1 cellular context compared by ENCODE assay signal in the genomic region with DNA sequence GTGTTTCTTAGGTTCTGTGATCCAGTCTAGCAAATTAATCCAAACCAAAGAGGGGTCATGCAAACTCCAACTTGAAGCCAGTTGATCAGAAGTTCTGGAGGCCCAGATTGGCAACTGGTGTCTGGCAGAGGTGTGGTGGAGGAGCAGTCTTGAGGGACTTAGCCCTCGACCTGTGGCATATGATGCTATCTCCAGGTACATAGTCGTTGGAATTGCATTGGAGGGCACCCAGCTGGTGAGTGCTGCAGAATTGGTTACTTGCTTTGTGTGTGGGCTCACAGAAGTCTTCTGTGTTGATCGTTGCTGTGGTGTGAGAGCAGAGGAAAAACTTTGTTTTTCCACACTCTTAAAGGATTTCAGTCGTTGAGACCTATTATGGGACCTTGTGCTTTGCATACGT.
TF ChIP-seq lines count a peak whose summit lies in the region.

No MANE protein-coding gene starts in this region.

TF ChIP-seq in GM23338, 12 proteins besides CTCF, POLR2A, EP300 and RAD21 (continued from another document):
- TF ChIP-seq, protein P1, sequence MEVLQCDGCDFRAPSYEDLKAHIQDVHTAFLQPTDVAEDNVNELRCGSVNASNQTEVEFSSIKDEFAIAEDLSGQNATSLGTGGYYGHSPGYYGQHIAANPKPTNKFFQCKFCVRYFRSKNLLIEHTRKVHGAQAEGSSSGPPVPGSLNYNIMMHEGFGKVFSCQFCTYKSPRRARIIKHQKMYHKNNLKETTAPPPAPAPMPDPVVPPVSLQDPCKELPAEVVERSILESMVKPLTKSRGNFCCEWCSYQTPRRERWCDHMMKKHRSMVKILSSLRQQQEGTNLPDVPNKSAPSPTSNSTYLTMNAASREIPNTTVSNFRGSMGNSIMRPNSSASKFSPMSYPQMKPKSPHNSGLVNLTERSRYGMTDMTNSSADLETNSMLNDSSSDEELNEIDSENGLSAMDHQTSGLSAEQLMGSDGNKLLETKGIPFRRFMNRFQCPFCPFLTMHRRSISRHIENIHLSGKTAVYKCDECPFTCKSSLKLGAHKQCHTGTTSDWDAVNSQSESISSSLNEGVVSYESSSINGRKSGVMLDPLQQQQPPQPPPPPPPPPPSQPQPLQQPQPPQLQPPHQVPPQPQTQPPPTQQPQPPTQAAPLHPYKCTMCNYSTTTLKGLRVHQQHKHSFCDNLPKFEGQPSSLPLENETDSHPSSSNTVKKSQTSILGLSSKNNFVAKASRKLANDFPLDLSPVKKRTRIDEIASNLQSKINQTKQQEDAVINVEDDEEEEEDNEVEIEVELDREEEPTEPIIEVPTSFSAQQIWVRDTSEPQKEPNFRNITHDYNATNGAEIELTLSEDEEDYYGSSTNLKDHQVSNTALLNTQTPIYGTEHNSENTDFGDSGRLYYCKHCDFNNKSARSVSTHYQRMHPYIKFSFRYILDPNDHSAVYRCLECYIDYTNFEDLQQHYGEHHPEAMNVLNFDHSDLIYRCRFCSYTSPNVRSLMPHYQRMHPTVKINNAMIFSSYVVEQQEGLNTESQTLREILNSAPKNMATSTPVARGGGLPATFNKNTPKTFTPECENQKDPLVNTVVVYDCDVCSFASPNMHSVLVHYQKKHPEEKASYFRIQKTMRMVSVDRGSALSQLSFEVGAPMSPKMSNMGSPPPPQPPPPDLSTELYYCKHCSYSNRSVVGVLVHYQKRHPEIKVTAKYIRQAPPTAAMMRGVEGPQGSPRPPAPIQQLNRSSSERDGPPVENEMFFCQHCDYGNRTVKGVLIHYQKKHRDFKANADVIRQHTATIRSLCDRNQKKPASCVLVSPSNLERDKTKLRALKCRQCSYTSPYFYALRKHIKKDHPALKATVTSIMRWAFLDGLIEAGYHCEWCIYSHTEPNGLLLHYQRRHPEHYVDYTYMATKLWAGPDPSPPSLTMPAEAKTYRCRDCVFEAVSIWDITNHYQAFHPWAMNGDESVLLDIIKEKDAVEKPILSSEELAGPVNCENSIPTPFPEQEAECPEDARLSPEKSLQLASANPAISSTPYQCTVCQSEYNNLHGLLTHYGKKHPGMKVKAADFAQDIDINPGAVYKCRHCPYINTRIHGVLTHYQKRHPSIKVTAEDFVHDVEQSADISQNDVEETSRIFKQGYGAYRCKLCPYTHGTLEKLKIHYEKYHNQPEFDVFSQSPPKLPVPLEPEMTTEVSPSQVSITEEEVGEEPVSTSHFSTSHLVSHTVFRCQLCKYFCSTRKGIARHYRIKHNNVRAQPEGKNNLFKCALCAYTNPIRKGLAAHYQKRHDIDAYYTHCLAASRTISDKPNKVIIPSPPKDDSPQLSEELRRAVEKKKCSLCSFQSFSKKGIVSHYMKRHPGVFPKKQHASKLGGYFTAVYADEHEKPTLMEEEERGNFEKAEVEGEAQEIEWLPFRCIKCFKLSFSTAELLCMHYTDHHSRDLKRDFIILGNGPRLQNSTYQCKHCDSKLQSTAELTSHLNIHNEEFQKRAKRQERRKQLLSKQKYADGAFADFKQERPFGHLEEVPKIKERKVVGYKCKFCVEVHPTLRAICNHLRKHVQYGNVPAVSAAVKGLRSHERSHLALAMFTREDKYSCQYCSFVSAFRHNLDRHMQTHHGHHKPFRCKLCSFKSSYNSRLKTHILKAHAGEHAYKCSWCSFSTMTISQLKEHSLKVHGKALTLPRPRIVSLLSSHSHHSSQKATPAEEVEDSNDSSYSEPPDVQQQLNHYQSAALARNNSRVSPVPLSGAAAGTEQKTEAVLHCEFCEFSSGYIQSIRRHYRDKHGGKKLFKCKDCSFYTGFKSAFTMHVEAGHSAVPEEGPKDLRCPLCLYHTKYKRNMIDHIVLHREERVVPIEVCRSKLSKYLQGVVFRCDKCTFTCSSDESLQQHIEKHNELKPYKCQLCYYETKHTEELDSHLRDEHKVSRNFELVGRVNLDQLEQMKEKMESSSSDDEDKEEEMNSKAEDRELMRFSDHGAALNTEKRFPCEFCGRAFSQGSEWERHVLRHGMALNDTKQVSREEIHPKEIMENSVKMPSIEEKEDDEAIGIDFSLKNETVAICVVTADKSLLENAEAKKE (CRISPR knock-in tag; IDR thresholded peaks at IDR 0.05), result no peak
